Comparison of ENCODE assay signal across 10 cellular contexts in genomic region chr1:68293609-68294353, GRCh38.
DNase-seq lines count a peak whose midpoint lies in the region; ATAC-seq and TF ChIP-seq lines count a peak whose summit lies in the region.
"Had no signal": no experiment of that assay in that cellular context is flagged by ENCODE, and none has a peak within 500 bp of the region (broad histone marks: within the 10 kb centered on the region; RNA-seq: fewer than 3 reads in every experiment).

No MANE protein-coding gene starts in this region.

- TF ChIP-seq CTCF in ascending aorta (IDR thresholded peaks at IDR 0.05) (no peak), thyroid gland (IDR thresholded peaks at IDR 0.05) (no peak)

- H3K36me3 Mint-ChIP-seq in stimulated activated naive B cell treated with anti-CD40 and anti-IgM and Interleukin-4, amounts not matched to agents 10 μg/mL and 1 μg/mL and 100 μg/mL, for 72 hours = no peaks in the 10 kb centered on the region
- H3K36me3 Mint-ChIP-seq: activated naive CD4-positive, alpha-beta T cell treated with anti-CD3 and anti-CD28 coated beads, Interleukin-2, amount 50 U/mL, for 72 hours had no signal

- no peak for TF ChIP-seq POLR2A in thyroid gland (IDR thresholded peaks at IDR 0.05)

- peak; percentile 94 for DNase-seq in ecto neural progenitor cell (ENCODE audit: low spot score)
- no peak for DNase-seq in ascending aorta (ENCODE audit: low spot score in 2 of 2)
- DNase-seq in stimulated activated naive B cell treated with anti-CD40 and anti-IgM and Interleukin-4, amounts not matched to agents 10 μg/mL and 1 μg/mL and 100 μg/mL, for 72 hours = no peak
- DNase-seq in thyroid gland = no peak

- peak; percentile 60; the same call in 1 of the 2 replicates for TF ChIP-seq EP300 in Ishikawa (IDR thresholded peaks at IDR 0.05; ENCODE audit: borderline replicate concordance)

- H3K36me3 ChIP-seq in stomach smooth muscle (ENCODE audit: control insufficient read depth in 2 of 2, insufficient read depth in 2 of 2, low read length in 2 of 2) = no peaks in the 10 kb centered on the region
- no peaks in the 10 kb centered on the region for H3K36me3 ChIP-seq in ascending aorta
- H3K36me3 ChIP-seq in thyroid gland = no peaks in the 10 kb centered on the region

- no peak for TF ChIP-seq RAD21 in Ishikawa (IDR thresholded peaks at IDR 0.05; ENCODE audit: low read depth)

- no peak for ATAC-seq in GM19455 (IDR thresholded peaks at IDR 0.05; ENCODE audit: unreplicated experiment)
- ATAC-seq in stimulated activated naive B cell treated with anti-CD40 and anti-IgM and Interleukin-4, amounts not matched to agents 10 μg/mL and 1 μg/mL and 100 μg/mL, for 72 hours (replicated peaks) = no peak
- ATAC-seq: activated naive CD4-positive, alpha-beta T cell treated with anti-CD3 and anti-CD28 coated beads, Interleukin-2, amount 50 U/mL, for 72 hours had no signal

- H3K9me3 Mint-ChIP-seq in stimulated activated naive B cell treated with anti-CD40 and anti-IgM and Interleukin-4, amounts not matched to agents 10 μg/mL and 1 μg/mL and 100 μg/mL, for 72 hours = peaks cover 0 to 2% of the 10 kb centered on the region in 2 donors
- H3K9me3 Mint-ChIP-seq: activated naive CD4-positive, alpha-beta T cell treated with anti-CD3 and anti-CD28 coated beads, Interleukin-2, amount 50 U/mL, for 72 hours had no signal

- H3K4me3 ChIP-seq in stomach smooth muscle (ENCODE audit: low read length in 2 of 2) (peak overlapping the region; percentile 6 to 47), ascending aorta (peak overlapping the region in 1 of 2 donors; percentile 25), thyroid gland (replicated peaks in 1 of 3) (no peak overlapping the region)

- H3K4me1 ChIP-seq in stomach smooth muscle (ENCODE audit: control insufficient read depth, insufficient read depth, low read length) (peaks cover 32% of the 10 kb centered on the region), ascending aorta (peaks cover 0 to 3% of the 10 kb centered on the region in 2 donors), thyroid gland (peaks cover 11 to 17% of the 10 kb centered on the region in 2 donors)

- peaks cover 0 to 4% of the 10 kb centered on the region in 2 donors for H3K4me1 Mint-ChIP-seq in stimulated activated naive B cell treated with anti-CD40 and anti-IgM and Interleukin-4, amounts not matched to agents 10 μg/mL and 1 μg/mL and 100 μg/mL, for 72 hours

- H3K27ac Mint-ChIP-seq in stimulated activated naive B cell treated with anti-CD40 and anti-IgM and Interleukin-4, amounts not matched to agents 10 μg/mL and 1 μg/mL and 100 μg/mL, for 72 hours = no peak overlapping the region
- H3K27ac Mint-ChIP-seq: activated naive CD4-positive, alpha-beta T cell treated with anti-CD3 and anti-CD28 coated beads, Interleukin-2, amount 50 U/mL, for 72 hours had no signal

- no peaks in the 10 kb centered on the region for H3K27me3 ChIP-seq in layer of hippocampus (ENCODE audit: control insufficient read depth, insufficient read depth, low read length)
- H3K27me3 ChIP-seq in stomach smooth muscle (ENCODE audit: control insufficient read depth in 1 of 2, insufficient read depth in 2 of 2, low read length in 2 of 2) = no peaks in the 10 kb centered on the region
- no peaks in the 10 kb centered on the region for H3K27me3 ChIP-seq in ascending aorta
- H3K27me3 ChIP-seq in thyroid gland = no peaks in the 10 kb centered on the region

- H3K27me3 Mint-ChIP-seq in stimulated activated naive B cell treated with anti-CD40 and anti-IgM and Interleukin-4, amounts not matched to agents 10 μg/mL and 1 μg/mL and 100 μg/mL, for 72 hours = peaks cover 11% of the 10 kb centered on the region in 2 donors

- intact Hi-C loops in ascending aorta (cut with DNase I) = no loop called here
- intact Hi-C loops in thyroid gland (cut with DNase I) = no loop called here

- WGBS in thyroid gland, 2 donors = 57 to 67% methylated on average over 18 of the region's 18 CpGs

- peak overlapping the region in 1 of 2 donors; percentile 13 for H3K9ac ChIP-seq in stomach smooth muscle (ENCODE audit: low read length in 2 of 2)

- H3K9me3 ChIP-seq in stomach smooth muscle (ENCODE audit: control insufficient read depth in 2 of 2, low read length in 2 of 2) (no peaks in the 10 kb centered on the region), ascending aorta (no peaks in the 10 kb centered on the region), thyroid gland (no peaks in the 10 kb centered on the region)

- no peak overlapping the region for H3K4me3 Mint-ChIP-seq in stimulated activated naive B cell treated with anti-CD40 and anti-IgM and Interleukin-4, amounts not matched to agents 10 μg/mL and 1 μg/mL and 100 μg/mL, for 72 hours

- H3K27ac ChIP-seq in layer of hippocampus (ENCODE audit: low read depth, low read length) (peak overlapping the region; percentile 8), stomach smooth muscle (ENCODE audit: low read length) (peak overlapping the region; percentile 31), ascending aorta (no peak overlapping the region), thyroid gland (no peak overlapping the region)
- H3K27ac ChIP-seq: VCaP had no signal

TF ChIP-seq in Ishikawa, 13 proteins besides CTCF, POLR2A, EP300 and RAD21:
- 0 out of 2 replicates have a peak, but pooled peaks have one; percentile 6 for TF ChIP-seq TCF12 (IDR thresholded peaks at IDR 0.05; ENCODE audit: low read depth)
- TF ChIP-seq YY1 (IDR thresholded peaks at IDR 0.05; ENCODE audit: low read depth) = no peak
- no peak for TF ChIP-seq ZBTB7A (IDR thresholded peaks at IDR 0.05; ENCODE audit: low read depth)
- no peak for TF ChIP-seq TAF1 (IDR thresholded peaks at IDR 0.05; ENCODE audit: low read depth)
- TF ChIP-seq NFIC (IDR thresholded peaks at IDR 0.05) = no peak; the same call in 1 of the 2 replicates
- TF ChIP-seq MAX (IDR thresholded peaks at IDR 0.05) = no peak
- TF ChIP-seq USF1 (IDR thresholded peaks at IDR 0.05) = no peak
- TF ChIP-seq CEBPB (IDR thresholded peaks at IDR 0.05) = peak; percentile 64
- no peak for TF ChIP-seq EGR1 (IDR thresholded peaks at IDR 0.05)
- TF ChIP-seq REST (IDR thresholded peaks at IDR 0.05; ENCODE audit: low read depth) = no peak
- TF ChIP-seq FOXM1 (IDR thresholded peaks at IDR 0.05; ENCODE audit: borderline replicate concordance, low read depth) = 0 out of 2 replicates have a peak, but pooled peaks have one; percentile 44
- no peak for TF ChIP-seq CREB1 (IDR thresholded peaks at IDR 0.05; ENCODE audit: low read depth)
- TF ChIP-seq TEAD4 (IDR thresholded peaks at IDR 0.05) = peak; percentile 45
TF ChIP-seq in Ishikawa: peak in this region for 4.

Comparison
In these comparisons a context has a peak if more than half of its experiments do, and no peak if none do; other contexts are left out.
1. H3K27ac ChIP-seq: peak in layer of hippocampus (single experiment) and stomach smooth muscle (single experiment); none in ascending aorta (0 of 2) and thyroid gland (0 of 3).
2. H3K4me3 ChIP-seq: peak in stomach smooth muscle (2 of 2); none in thyroid gland (0 of 3).